Comparison of ENCODE assay signal across 8 cellular contexts in genomic region chr18:51278045-51278649, GRCh38.
A peak's percentile ranks its signal among the peaks of the same experiment; 100 is the strongest.
DNase-seq lines count a peak whose midpoint lies in the region; ATAC-seq and TF ChIP-seq lines count a peak whose summit lies in the region.
"Had no signal": no experiment of that assay in that cellular context is flagged by ENCODE, and none has a peak within 500 bp of the region (broad histone marks: within the 10 kb centered on the region; RNA-seq: fewer than 3 reads in every experiment).

No MANE protein-coding gene starts in this region.

- H3K27ac ChIP-seq in VCaP, result no peak overlapping the region
- H3K27ac ChIP-seq: skin epidermis had no signal

- no peak overlapping the region for H3K4me3 ChIP-seq in GM12865 (ENCODE audit: low read depth, low read length)
- no peak overlapping the region for H3K4me3 ChIP-seq in epithelial cell of esophagus (ENCODE audit: low read length)
- H3K4me3 ChIP-seq: skin epidermis had no signal

- ATAC-seq in HG03354 (IDR thresholded peaks at IDR 0.05; ENCODE audit: poor library complexity, severe bottlenecking, unreplicated experiment), result no peak
- no peak for ATAC-seq in HG02938 (IDR thresholded peaks at IDR 0.05; ENCODE audit: unreplicated experiment)

- TF ChIP-seq CTCF in GM12865 (IDR thresholded peaks at IDR 0.05; ENCODE audit: insufficient read depth, low read depth, low read length, missing control alignments) (peak; percentile 68), VCaP (conservative IDR thresholded peaks at IDR 0.05) (peak; percentile 65), epithelial cell of esophagus (IDR thresholded peaks at IDR 0.05; ENCODE audit: insufficient read depth, low read depth, low read length, missing control alignments) (peak; percentile 93)

- DNase-seq in GM12865 (ENCODE audit: low read depth) (peak; percentile 59), MV-4-11 (lab: John Stamatoyannopoulos, UW) (peak; percentile 39), epithelial cell of esophagus (ENCODE audit: low read depth) (peak; percentile 77), pons (ENCODE audit: low spot score) (peak; percentile 68)
